Comparison of ENCODE assay signal across 8 cellular contexts in the genomic region with DNA sequence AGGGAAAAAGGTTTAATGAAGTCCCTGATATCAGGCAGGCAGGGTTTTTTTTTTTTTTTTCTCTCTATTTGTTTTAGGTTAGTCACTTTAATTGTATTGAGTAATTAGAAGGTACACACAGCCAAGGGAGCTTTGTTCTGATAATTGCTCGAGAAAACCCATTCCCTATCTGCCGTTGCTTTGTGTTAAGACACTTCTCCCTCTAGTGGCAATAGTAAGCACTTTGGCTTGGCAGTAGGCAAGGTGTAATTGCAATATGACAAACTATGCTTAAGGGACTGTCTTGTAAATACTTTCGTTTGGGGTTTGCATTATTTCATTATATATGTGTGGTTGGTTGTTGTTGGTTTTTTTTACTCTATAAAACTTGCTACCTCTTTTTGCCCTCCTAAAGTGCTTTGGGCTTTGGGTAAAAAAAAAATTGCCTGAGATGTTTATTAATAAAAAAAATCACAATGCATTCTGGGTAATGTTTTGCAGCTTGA.
DNase-seq lines count a peak whose midpoint lies in the region; TF ChIP-seq lines count a peak whose summit lies in the region.

No MANE protein-coding gene starts in this region.

- no peak overlapping the region for H3K27ac Mint-ChIP-seq in chondrocyte (ENCODE audit: unreplicated experiment)

- 2 to 4% methylated on average over 3 of the region's 3 CpGs for WGBS in thyroid gland, 2 donors

- peaks cover 16% of the 10 kb centered on the region for H3K4me1 Mint-ChIP-seq in chondrocyte (ENCODE audit: low read depth)

- in situ Hi-C loops in SK-MEL-5 (cut with HindIII; ENCODE audit: low pct_unique_long_range_greater_than_20kb, low sequenced_read_pairs): no loop called here

- no TSS peak for BruUV-seq in A673 (replicated peaks; lab: Mats Ljungman, UMichigan)

- no peaks in the 10 kb centered on the region for H3K36me3 ChIP-seq in A673 (ENCODE audit: insufficient read depth, low read length, poor library complexity, severe bottlenecking)
- no peaks in the 10 kb centered on the region for H3K36me3 ChIP-seq in GM06990 (ENCODE audit: control insufficient read depth, insufficient read depth, low read length)
- no peaks in the 10 kb centered on the region for H3K36me3 ChIP-seq in thyroid gland

- H3K4me1 ChIP-seq in A673 (ENCODE audit: insufficient read depth, low read length, poor library complexity, severe bottlenecking) (no peaks in the 10 kb centered on the region), thyroid gland (peaks cover 0 to 6% of the 10 kb centered on the region in 2 donors)

- peak; percentile 79 for DNase-seq in A673 (ENCODE audit: low spot score)
- peak; percentile 35 for DNase-seq in GM06990 (ENCODE audit: extremely low read depth, insufficient read length)
- DNase-seq in NCI-H1092 (lab: John Stamatoyannopoulos, UW): peak; percentile 67
- DNase-seq in SK-MEL-5 (ENCODE audit: low read depth, low spot score): peak; percentile 69
- no peak for DNase-seq in chondrocyte (ENCODE audit: low spot score)
- DNase-seq in kidney glomerular epithelial cell (lab: John Stamatoyannopoulos, UW): peak; percentile 65
- peak; percentile 5 to 10 for DNase-seq in thyroid gland
- no peak for DNase-seq in cortex of kidney (lab: John Stamatoyannopoulos, UW)

- H3K27ac ChIP-seq in A673 (ENCODE audit: low read depth, low read length, poor library complexity, severe bottlenecking) (no peak overlapping the region), thyroid gland (no peak overlapping the region)

- H3K27me3 Mint-ChIP-seq in chondrocyte (ENCODE audit: low read depth): no peaks in the 10 kb centered on the region

- H3K4me3 Mint-ChIP-seq in chondrocyte (ENCODE audit: unreplicated experiment): no peak overlapping the region

- POLR2A ChIA-PET in A673 (lab: Charles Lee; ENCODE audit: low non-redundant PET): no interaction called here

- H3K4me3 ChIP-seq in A673 (ENCODE audit: low read depth, low read length, poor library complexity, severe bottlenecking) (no peak overlapping the region), GM06990 (replicated peaks; ENCODE audit: low read depth, low read length) (no peak overlapping the region), thyroid gland (replicated peaks in 1 of 3) (no peak overlapping the region)

- no peak for TF ChIP-seq POLR2A in thyroid gland (IDR thresholded peaks at IDR 0.05)

- no peaks in the 10 kb centered on the region for H3K27me3 ChIP-seq in A673 (replicated peaks; ENCODE audit: insufficient read depth, low read depth, low read length, poor library complexity)
- no peaks in the 10 kb centered on the region for H3K27me3 ChIP-seq in GM06990 (replicated peaks; ENCODE audit: control insufficient read depth, insufficient read depth, low read length)
- H3K27me3 ChIP-seq in thyroid gland: no peaks in the 10 kb centered on the region

- intact Hi-C loops in A673 (cut with micrococcal nuclease; ENCODE audit: unreplicated experiment): no loop called here
- intact Hi-C loops in thyroid gland (cut with DNase I): no loop called here

- CTCF ChIA-PET in A673 (lab: Charles Lee): interaction anchor here (0.6 to 1.5 kb wide), 13 partner anchors 10 to 315 kb away, joined by 3 to 9 read pairs (median 5); no protein-coding TSS in a partner anchor

- no peaks in the 10 kb centered on the region for H3K36me3 Mint-ChIP-seq in chondrocyte (ENCODE audit: low read depth)

- TF ChIP-seq CTCF in A673 (conservative IDR thresholded peaks at IDR 0.05; ENCODE audit: low read depth, low read length) (peak; percentile 91), GM06990 (IDR thresholded peaks at IDR 0.05; ENCODE audit: insufficient read depth, low read length, poor library complexity, severe bottlenecking) (peak; percentile 88), chondrocyte (IDR thresholded peaks at IDR 0.05) (peak; percentile 92), thyroid gland (IDR thresholded peaks at IDR 0.05) (peak; percentile 54 to 76 (median 69))

- H3K9me3 ChIP-seq in A673 (ENCODE audit: low read depth, low read length, poor library complexity, severe bottlenecking) (no peaks in the 10 kb centered on the region), thyroid gland (no peaks in the 10 kb centered on the region)

- H3K9me3 Mint-ChIP-seq in chondrocyte (ENCODE audit: low read depth): no peaks in the 10 kb centered on the region

Comparison
In these comparisons a context has a peak if more than half of its experiments do, and no peak if none do; other contexts are left out.
1. DNase-seq: peak in A673 (single experiment), GM06990 (single experiment), NCI-H1092 (single experiment), SK-MEL-5 (single experiment), kidney glomerular epithelial cell (single experiment) and thyroid gland (2 of 2); none in chondrocyte (single experiment) and cortex of kidney (single experiment).
2. Peak in every context shown above with its lines, with median percentiles within 50 percentile points of each other: CTCF ChIP-seq.